In genomic region chr18:37676276-37676675, GRCh38 we compare ENCODE assay signal across 33 cellular contexts.
"Had no signal": no experiment of that assay in that cellular context is flagged by ENCODE, and none has a peak within 500 bp of the region (broad histone marks: within the 10 kb centered on the region; RNA-seq: fewer than 3 reads in every experiment).

No MANE protein-coding gene starts in this region.

- DNase-seq: Karpas-422, Kasumi-1, MG63, MM.1S, MV-4-11, NCI-H1048, NCI-H1092, NCI-H1092 treated with DMSO at 0.1 percent for 48 hours, NCI-H1105, NCI-H1105 treated with DMSO at 0.1 percent for 48 hours, NCI-H1417, NCI-H1417 treated with DMSO at 0.1 percent for 48 hours, NCI-H1436, NCI-H1436 treated with DMSO at 0.1 percent for 48 hours, NCI-H146, NCI-H1694, NCI-H1694 treated with DMSO at 0.1 percent for 48 hours, NCI-H187, NCI-H187 treated with DMSO at 0.1 percent for 48 hours, NCI-H1930, NCI-H2029, NCI-H2029 treated with DMSO at 0.1 percent for 48 hours, NCI-H2081, NCI-H2081 treated with DMSO at 0.1 percent for 48 hours, NCI-H2107, NCI-H2171, NCI-H2171 treated with DMSO at 0.1 percent for 48 hours, NCI-H2227 treated with DMSO at 0.1 percent for 48 hours, NCI-H226, NCI-H345, NCI-H446, NCI-H446 treated with DMSO at 0.1 percent for 48 hours, NCI-H510A had no signal
